Comparison of ENCODE assay signal across 8 cellular contexts in genomic region chr2:11133238-11133935, GRCh38. TPM values are rescaled to one million over a fixed set of nuclear protein-coding genes. Genes with fewer than 3 reads are reported as not detected.
DNase-seq lines count a peak whose midpoint lies in the region; ATAC-seq and TF ChIP-seq lines count a peak whose summit lies in the region.

No MANE protein-coding gene starts in this region.

- peaks cover 3% of the 10 kb centered on the region for H3K27me3 Mint-ChIP-seq in H9 (ENCODE audit: low read depth)
- peaks cover 7% of the 10 kb centered on the region for H3K27me3 Mint-ChIP-seq in WTC11 (ENCODE audit: low read depth)

- H2BK12ac ChIP-seq in H9 (ENCODE audit: insufficient read length, low read depth, low read length) = no peak overlapping the region

- H2BK15ac ChIP-seq in H9 (ENCODE audit: low read depth, low read length) = no peak overlapping the region

- TF ChIP-seq POLR2A in gastrocnemius medialis (IDR thresholded peaks at IDR 0.05) = no peak

- TF ChIP-seq CTCF in H9 (conservative IDR thresholded peaks at IDR 0.05) (no peak), WTC11 (IDR thresholded peaks at IDR 0.05) (no peak), gastrocnemius medialis (IDR thresholded peaks at IDR 0.05 in 4 of 5, conservative IDR thresholded peaks at IDR 0.05 in 1 of 5) (no peak)

- H3K4me1 Mint-ChIP-seq in H9 (peaks cover 15 to 22% of the 10 kb centered on the region in 2 experiments), WTC11 (peaks cover 12% of the 10 kb centered on the region)

- H3K79me1 ChIP-seq in H9 (ENCODE audit: insufficient read depth, low read depth, low read length, poor library complexity, severe bottlenecking) = no peaks in the 10 kb centered on the region

- no peak overlapping the region for H2BK20ac ChIP-seq in H9 (ENCODE audit: low read depth, low read length, poor library complexity, severe bottlenecking)

- H3K4me1 ChIP-seq in H9 (ENCODE audit: insufficient read depth, low read length) (no peaks in the 10 kb centered on the region; the same call in 1 of the 2 replicates), gastrocnemius medialis (peaks cover 19 to 21% of the 10 kb centered on the region in 2 donors)

- DNase-seq in H9 (no peak), WTC11 (ENCODE audit: low spot score) (peak; percentile 37), left cardiac atrium (no peak), gastrocnemius medialis (no peak)
- DNase-seq in activated CD4-positive, CD25-positive, alpha-beta regulatory T cell (lab: John Stamatoyannopoulos, UW) = no peak
- no peak for DNase-seq in stimulated activated naive CD4-positive, alpha-beta T cell treated with Interleukin-2 at 50 U/mL for 16 hours (lab: John Stamatoyannopoulos, UW)

- peak overlapping the region; percentile 94 for H3K14ac ChIP-seq in H9 (ENCODE audit: insufficient read depth, low read length)

- POLR2A ChIA-PET in WTC11 (lab: Charles Lee) = interaction anchor here (0.6 to 3.2 kb wide), 8 partner anchors 22 to 444 kb away, joined by 3 to 10 read pairs (median 4); partner anchors contain the start of genes PDIA6, ROCK2 and SLC66A3

- H3K36me3 Mint-ChIP-seq in H9 (ENCODE audit: insufficient read depth in 1 of 3, low read depth in 3 of 3) = no peaks in the 10 kb centered on the region; a peak in 2 of 7 replicates
- H3K36me3 Mint-ChIP-seq in WTC11 = no peaks in the 10 kb centered on the region

- peak overlapping the region; percentile 50 for H3K4me2 ChIP-seq in H9 (ENCODE audit: insufficient read depth, insufficient read length, low read length)

- H4K5ac ChIP-seq in H9 (ENCODE audit: insufficient read length, low read depth, low read length) = no peak overlapping the region

- H3K36me3 ChIP-seq in gastrocnemius medialis = no peaks in the 10 kb centered on the region

- H3K56ac ChIP-seq in H9 (ENCODE audit: insufficient read length, low read depth, low read length) = no peak overlapping the region

- H3K4me3 Mint-ChIP-seq in H9 (peak overlapping the region; percentile 67 to 83), WTC11 (peak overlapping the region; percentile 82)

- no peak overlapping the region for H3T11ph ChIP-seq in H9 (ENCODE audit: low read length)

- CTCF ChIA-PET in WTC11 (lab: Charles Lee) = interaction anchor here (0.6 to 7.1 kb wide), 68 partner anchors 9 to 509 kb away, joined by 3 to 231 read pairs (median 5); partner anchors contain the start of genes E2F6, GREB1, KCNF1 and NOL10

- no peak overlapping the region for H2AK5ac ChIP-seq in H9 (ENCODE audit: insufficient read length, low read length)

- peak overlapping the region; percentile 90 for H3K18ac ChIP-seq in H9 (ENCODE audit: insufficient read length, low read depth, low read length)

- H3K23me2 ChIP-seq in H9 (ENCODE audit: insufficient read length, low read depth, low read length, poor library complexity, severe bottlenecking) = peaks cover 11% of the 10 kb centered on the region

- H2AFZ ChIP-seq in H9 (ENCODE audit: low read length) = peak overlapping the region; percentile 53

- H3K9me3 ChIP-seq in H9 (ENCODE audit: control insufficient read depth, low read depth, low read length) (no peaks in the 10 kb centered on the region), gastrocnemius medialis (no peaks in the 10 kb centered on the region)

- no peak overlapping the region for H2BK5ac ChIP-seq in H9 (ENCODE audit: insufficient read length, low read length)

- H4K8ac ChIP-seq in H9 (replicated peaks; ENCODE audit: insufficient read length, low read depth, low read length) = no peak overlapping the region

- H3K27me3 ChIP-seq in H9 (ENCODE audit: insufficient read depth, low read length) (no peaks in the 10 kb centered on the region), gastrocnemius medialis (no peaks in the 10 kb centered on the region)

- H3K4ac ChIP-seq in H9 (ENCODE audit: low read depth, low read length) = peak overlapping the region; percentile 38; the same call in 1 of the 2 replicates

- H3K79me2 ChIP-seq in H9 (ENCODE audit: insufficient read depth, low read length) = no peaks in the 10 kb centered on the region

- in situ Hi-C loops in gastrocnemius medialis (cut with MboI; ENCODE audit: low sequenced_read_pairs in 4 of 4) = loop anchor here (10.0 to 25.0 kb wide), 4 partner anchors 279 to 454 kb away; no protein-coding TSS in a partner anchor

- no peak overlapping the region for H3K23ac ChIP-seq in H9 (ENCODE audit: insufficient read length, low read depth, low read length)

- no CpG with 5 or more reads among the region's 25 CpGs for WGBS in H9 (ENCODE audit: extremely low coverage, insufficient read length, low lambda C conversion rate)

- H3K27ac Mint-ChIP-seq in H9 (peak overlapping the region; percentile 50 to 97 (median 90); a peak in 5 of 7 replicates), WTC11 (peak overlapping the region; percentile 71; the same call in 1 of the 2 replicates)

- H4K20me1 ChIP-seq in H9 (ENCODE audit: control insufficient read depth, insufficient read depth, insufficient read length) = no peaks in the 10 kb centered on the region

- H3K27ac ChIP-seq in H9 (ENCODE audit: insufficient read length, low read depth, low read length) (no peak overlapping the region), gastrocnemius medialis (peak overlapping the region in 2 of 4 donors; percentile 2 to 26)

- H4K91ac ChIP-seq in H9 (ENCODE audit: insufficient read length, low read depth, low read length) = no peak overlapping the region

- H3K4me3 ChIP-seq in gastrocnemius medialis = peak overlapping the region; percentile 53 to 79 (median 65)

- no peak overlapping the region for H2BK120ac ChIP-seq in H9 (ENCODE audit: low read depth, low read length, poor library complexity, severe bottlenecking)

- peak overlapping the region; percentile 50 for H3K9ac ChIP-seq in H9 (ENCODE audit: extremely low read depth, insufficient read length, low read length)

- ATAC-seq in WTC11 (0 out of 2 replicates have a peak, but pooled peaks have one; percentile 0), left cardiac atrium (peak; percentile 19 to 31), gastrocnemius medialis (peak; percentile 16 to 28), GM21515 (IDR thresholded peaks at IDR 0.05; ENCODE audit: unreplicated experiment) (no peak), GM19023 (IDR thresholded peaks at IDR 0.05; ENCODE audit: unreplicated experiment) (no peak)

- intact Hi-C loops in left cardiac atrium (cut with DNase I) = loop anchor here in 1 of 2 donors (2.0 to 5.0 kb wide), 2 partner anchors 311 to 449 kb away; no protein-coding TSS in a partner anchor
- intact Hi-C loops in gastrocnemius medialis (cut with DNase I; ENCODE audit: low total_unique reads) = loop anchor here (2.0 to 10.0 kb wide), 4 partner anchors 101 to 449 kb away; no protein-coding TSS in a partner anchor

- H3K9me3 Mint-ChIP-seq in H9 (no peaks in the 10 kb centered on the region), WTC11 (no peaks in the 10 kb centered on the region)

TF ChIP-seq in WTC11, 78 proteins besides CTCF, POLR2A, EP300 and RAD21 (continues in another document):
- no peak for TF ChIP-seq NFYB (CRISPR knock-in tag; conservative IDR thresholded peaks at IDR 0.05; ENCODE audit: low read depth)
- TF ChIP-seq, protein P1, sequence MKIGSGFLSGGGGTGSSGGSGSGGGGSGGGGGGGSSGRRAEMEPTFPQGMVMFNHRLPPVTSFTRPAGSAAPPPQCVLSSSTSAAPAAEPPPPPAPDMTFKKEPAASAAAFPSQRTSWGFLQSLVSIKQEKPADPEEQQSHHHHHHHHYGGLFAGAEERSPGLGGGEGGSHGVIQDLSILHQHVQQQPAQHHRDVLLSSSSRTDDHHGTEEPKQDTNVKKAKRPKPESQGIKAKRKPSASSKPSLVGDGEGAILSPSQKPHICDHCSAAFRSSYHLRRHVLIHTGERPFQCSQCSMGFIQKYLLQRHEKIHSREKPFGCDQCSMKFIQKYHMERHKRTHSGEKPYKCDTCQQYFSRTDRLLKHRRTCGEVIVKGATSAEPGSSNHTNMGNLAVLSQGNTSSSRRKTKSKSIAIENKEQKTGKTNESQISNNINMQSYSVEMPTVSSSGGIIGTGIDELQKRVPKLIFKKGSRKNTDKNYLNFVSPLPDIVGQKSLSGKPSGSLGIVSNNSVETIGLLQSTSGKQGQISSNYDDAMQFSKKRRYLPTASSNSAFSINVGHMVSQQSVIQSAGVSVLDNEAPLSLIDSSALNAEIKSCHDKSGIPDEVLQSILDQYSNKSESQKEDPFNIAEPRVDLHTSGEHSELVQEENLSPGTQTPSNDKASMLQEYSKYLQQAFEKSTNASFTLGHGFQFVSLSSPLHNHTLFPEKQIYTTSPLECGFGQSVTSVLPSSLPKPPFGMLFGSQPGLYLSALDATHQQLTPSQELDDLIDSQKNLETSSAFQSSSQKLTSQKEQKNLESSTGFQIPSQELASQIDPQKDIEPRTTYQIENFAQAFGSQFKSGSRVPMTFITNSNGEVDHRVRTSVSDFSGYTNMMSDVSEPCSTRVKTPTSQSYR (CRISPR knock-in tag; IDR thresholded peaks at IDR 0.05) = no peak
- TF ChIP-seq AR (CRISPR knock-in tag; IDR thresholded peaks at IDR 0.05) = no peak
- TF ChIP-seq SMAD3 (CRISPR knock-in tag; IDR thresholded peaks at IDR 0.05; ENCODE audit: borderline replicate concordance) = no peak

RNA-seq across cellular contexts. Expression of gene SLC66A3, which starts 21.9 kb away (rescaled TPM):
- total RNA-seq in H9 (2021) (13.3 and 14.5 TPM in 2 replicates), WTC11 (2021) (11.7 to 14.8 TPM (median 12.5 TPM) in 3 replicates), left cardiac atrium (10 to 100 TPM; 11.0 to 14.3 TPM), gastrocnemius medialis (10 to 100 TPM; 10.6 to 29.2 (median 16.0) TPM)

Comparison
In these comparisons a context has a peak if more than half of its experiments do, and no peak if none do; other contexts are left out.
1. ATAC-seq: peak in WTC11 (single experiment), left cardiac atrium (2 of 2) and gastrocnemius medialis (2 of 2); none in GM21515 (single experiment) and GM19023 (single experiment).